Comparison of ENCODE assay signal across 27 cellular contexts in genomic region chr17:46768540-46768870, GRCh38. TPM values are rescaled to one million over a fixed set of nuclear protein-coding genes. Genes with fewer than 3 reads are reported as not detected.
"Had no signal": no experiment of that assay in that cellular context is flagged by ENCODE, and none has a peak within 500 bp of the region (broad histone marks: within the 10 kb centered on the region; RNA-seq: fewer than 3 reads in every experiment).

No MANE protein-coding gene starts in this region.

- DNase-seq: activated CD4-positive, alpha-beta T cell treated with anti-CD3 and anti-CD28 coated beads, Interleukin-2, amount 10 ng/mL, durations not matched to agents 7 days and 5 days; activated CD4-positive, CD25-positive, alpha-beta regulatory T cell treated with anti-CD3 and anti-CD28 coated beads, Interleukin-2, amount 50 U/mL, for 72 hours; activated CD8-positive, alpha-beta T cell treated with anti-CD3 and anti-CD28 coated beads for 36 hours; activated gamma-delta T cell treated with Interleukin-2 at 50 U/mL for 16 hours; activated T-cell treated with anti-CD3 and anti-CD28 coated beads, Interleukin-2, amount 50 U/mL, for 1 hour; central memory CD4-positive, alpha-beta T cell; esophagus squamous epithelium; gastrocnemius medialis; hippocampal formation; kidney glomerular epithelial cell; midbrain; natural killer cell; occipital lobe; sigmoid colon; stimulated activated CD4-positive, alpha-beta T cell treated with anti-CD3 and anti-CD28 coated beads, Interleukin-4, amount 100 ng/mL, for 1 hour; stimulated activated naive CD4-positive, alpha-beta T cell treated with Interleukin-2 at 50 U/mL for 16 hours; thyroid gland had no signal

- H3K4me3 ChIP-seq: adrenal gland, dorsolateral prefrontal cortex, esophagus squamous epithelium, gastrocnemius medialis, left lung, lung, sigmoid colon, thyroid gland had no signal

- H3K27me3 ChIP-seq: adrenal gland, sigmoid colon, thyroid gland had no signal

- H3K36me3 Mint-ChIP-seq: activated naive CD4-positive, alpha-beta T cell treated with anti-CD3 and anti-CD28 coated beads, Interleukin-2, amount 50 U/mL, for 24 hours; natural killer cell; T-cell had no signal

- H3K27ac Mint-ChIP-seq: activated CD4-positive, alpha-beta T cell treated with anti-CD3 and anti-CD28 coated beads, Interleukin-2, amount 10 ng/mL, durations not matched to agents 7 days and 5 days; activated CD8-positive, alpha-beta T cell treated with anti-CD3 and anti-CD28 coated beads for 36 hours; activated naive CD4-positive, alpha-beta T cell treated with anti-CD3 and anti-CD28 coated beads, Interleukin-2, amount 50 U/mL, for 24 hours; natural killer cell; T-cell; T-helper 2 cell treated with Interferon-gamma antibody and Interleukin-4, amounts not matched to agents 5 μg/mL and 100 μg/mL, for 36 hours had no signal

- ATAC-seq: activated CD8-positive, alpha-beta T cell treated with anti-CD3 and anti-CD28 coated beads for 36 hours; gastrocnemius medialis; left lung; natural killer cell; T-cell had no signal

- H3K36me3 ChIP-seq: adrenal gland, esophagus squamous epithelium, gastrocnemius medialis, left lung, sigmoid colon, thyroid gland had no signal

- H3K9me3 ChIP-seq: adrenal gland, esophagus squamous epithelium, gastrocnemius medialis, left lung, sigmoid colon, thyroid gland had no signal

- H3K9me3 Mint-ChIP-seq: activated CD4-positive, alpha-beta T cell treated with anti-CD3 and anti-CD28 coated beads, Interleukin-2, amount 10 ng/mL, durations not matched to agents 7 days and 5 days; activated CD8-positive, alpha-beta T cell treated with anti-CD3 and anti-CD28 coated beads for 36 hours; activated naive CD4-positive, alpha-beta T cell treated with anti-CD3 and anti-CD28 coated beads, Interleukin-2, amount 50 U/mL, for 24 hours; natural killer cell; T-cell; T-helper 2 cell treated with Interferon-gamma antibody and Interleukin-4, amounts not matched to agents 5 μg/mL and 100 μg/mL, for 36 hours had no signal

- H3K4me3 Mint-ChIP-seq: activated CD8-positive, alpha-beta T cell treated with anti-CD3 and anti-CD28 coated beads for 36 hours; T-helper 2 cell treated with Interferon-gamma antibody and Interleukin-4, amounts not matched to agents 5 μg/mL and 100 μg/mL, for 36 hours had no signal

- FAIRE-seq: astrocyte, colon had no signal

- H3K27ac ChIP-seq: adrenal gland, dorsolateral prefrontal cortex, esophagus squamous epithelium, gastrocnemius medialis, left lung, sigmoid colon, thyroid gland, VCaP had no signal

RNA-seq across cellular contexts. Expression of gene WNT3, which starts 50.0 kb away (rescaled TPM):
- total RNA-seq: activated CD4-positive, alpha-beta T cell treated with anti-CD3 and anti-CD28 coated beads, Interleukin-2, amount 10 ng/mL, durations not matched to agents 7 days and 5 days had no signal
